17 cellular contexts compared by ENCODE assay signal in the genomic region with DNA sequence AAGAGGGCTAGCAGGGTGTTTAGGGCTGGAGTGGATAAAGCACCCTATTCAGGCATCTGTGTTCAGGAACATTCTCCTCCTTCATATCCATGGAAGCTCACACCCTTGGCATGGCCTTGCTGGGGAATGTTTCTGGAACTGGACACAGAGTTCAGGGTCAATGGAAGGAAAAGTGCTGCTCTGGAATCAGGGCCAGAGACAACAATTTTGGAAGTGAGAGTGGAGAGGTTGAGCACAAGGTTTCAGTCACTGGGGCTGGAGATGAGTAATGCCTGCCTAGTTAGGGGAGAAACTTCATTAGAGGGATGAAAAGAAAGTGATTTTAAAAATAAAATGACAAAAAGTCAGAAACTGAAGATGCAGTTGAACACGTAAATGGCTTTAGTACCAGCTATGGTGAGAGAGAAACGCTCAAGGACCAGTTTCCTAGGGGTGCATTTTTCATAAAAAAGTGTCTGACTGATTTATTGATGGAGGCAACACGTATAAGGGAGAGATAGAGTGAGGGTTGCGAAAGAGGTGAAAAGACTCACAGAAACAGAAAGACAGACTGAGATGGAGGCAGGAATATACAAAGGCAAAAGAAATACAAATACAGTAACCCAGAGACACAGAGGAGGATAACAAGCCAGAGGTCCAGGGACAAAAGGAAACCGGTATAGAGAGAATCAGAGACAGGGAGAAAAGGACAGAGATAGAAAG. TPM values are rescaled to one million over a fixed set of nuclear protein-coding genes. Genes with fewer than 3 reads are reported as not detected.
"Had no signal": no experiment of that assay in that cellular context is flagged by ENCODE, and none has a peak within 500 bp of the region (broad histone marks: within the 10 kb centered on the region; RNA-seq: fewer than 3 reads in every experiment).

No MANE protein-coding gene starts in this region.

- H3K9me3 Mint-ChIP-seq: activated B cell treated with CpG ODN at 0.5 μM for 24 hours; dendritic cell treated with granulocyte-macrophage colony-stimulating factor and Interleukin-4, amounts not matched to agents 40 ng/mL and 50 ng/mL, for 4 days; natural killer cell treated with Interleukin-12 subunit alpha and Interleukin-12 subunit beta and Interleukin-15 and Interleukin-18, amount 100 ng/mL, for 72 hours had no signal

- DNase-seq: activated B cell treated with CpG ODN at 0.5 μM for 24 hours; activated CD4-positive, alpha-beta T cell treated with anti-CD3 and anti-CD28 coated beads, Interleukin-2, amount 50 U/mL, for 1 hour; activated naive CD8-positive, alpha-beta T cell treated with anti-CD3 and anti-CD28 coated beads, Interleukin-2, amount 10 ng/mL, durations not matched to agents 7 days and 5 days; effector memory CD4-positive, alpha-beta T cell; head of caudate nucleus; mesendoderm; nucleus accumbens; posterior cingulate gyrus; retina; SIG-M5; stimulated activated CD4-positive, alpha-beta T cell treated with anti-CD3 and anti-CD28 coated beads, Interleukin-4, amount 100 ng/mL, for 24 hours; stimulated activated naive CD4-positive, alpha-beta T cell treated with Interleukin-2 at 50 U/mL for 16 hours; upper lobe of left lung had no signal

- H3K4me3 Mint-ChIP-seq: activated B cell treated with CpG ODN at 0.5 μM for 24 hours; activated naive CD8-positive, alpha-beta T cell treated with anti-CD3 and anti-CD28 coated beads, Interleukin-2, amount 10 ng/mL, durations not matched to agents 7 days and 5 days; dendritic cell treated with granulocyte-macrophage colony-stimulating factor and Interleukin-4, amounts not matched to agents 40 ng/mL and 50 ng/mL, for 4 days; natural killer cell treated with Interleukin-12 subunit alpha and Interleukin-12 subunit beta and Interleukin-15 and Interleukin-18, amount 100 ng/mL, for 72 hours; T-helper 1 cell treated with Interleukin-12 subunit alpha and Interleukin-12 subunit beta and Interleukin-4 antibody, amounts not matched to agents 30 μg/mL and 1 μg/mL, for 36 hours had no signal

- H3K27ac Mint-ChIP-seq: activated B cell treated with CpG ODN at 0.5 μM for 24 hours; activated naive CD8-positive, alpha-beta T cell treated with anti-CD3 and anti-CD28 coated beads, Interleukin-2, amount 10 ng/mL, durations not matched to agents 7 days and 5 days; dendritic cell treated with granulocyte-macrophage colony-stimulating factor and Interleukin-4, amounts not matched to agents 40 ng/mL and 50 ng/mL, for 4 days; natural killer cell treated with Interleukin-12 subunit alpha and Interleukin-12 subunit beta and Interleukin-15 and Interleukin-18, amount 100 ng/mL, for 72 hours; T-helper 1 cell treated with Interleukin-12 subunit alpha and Interleukin-12 subunit beta and Interleukin-4 antibody, amounts not matched to agents 30 μg/mL and 1 μg/mL, for 36 hours had no signal

RNA-seq across cellular contexts. Expression of gene TNFSF15, which starts 8.0 kb away (rescaled TPM):
- total RNA-seq: bronchial epithelial cell had no signal
